ENCODE assay signal across 12 cellular contexts in the genomic region with DNA sequence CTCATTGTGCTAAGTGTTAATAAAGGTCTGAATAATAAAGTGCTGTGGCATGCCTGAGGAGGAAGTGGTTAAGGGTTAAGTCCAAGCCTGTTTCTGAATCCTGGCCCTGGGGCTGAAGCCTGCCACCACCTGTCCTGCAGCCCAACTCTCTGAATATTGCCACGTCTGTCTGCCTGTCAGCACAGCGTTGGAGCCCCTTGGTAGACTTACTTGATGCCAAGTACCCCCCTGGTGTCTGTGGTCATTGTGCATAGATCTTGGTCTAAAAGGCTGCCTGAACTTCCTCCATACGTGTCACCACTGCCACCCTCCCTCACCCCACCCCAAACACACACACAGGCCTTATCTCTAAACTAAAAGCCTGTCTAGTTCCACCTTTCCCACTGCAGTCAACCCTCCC. TPM values are rescaled to one million over a fixed set of nuclear protein-coding genes. Genes with fewer than 3 reads are reported as not detected.
DNase-seq lines count a peak whose midpoint lies in the region; ATAC-seq lines count a peak whose summit lies in the region.
"Had no signal": no experiment of that assay in that cellular context is flagged by ENCODE, and none has a peak within 500 bp of the region (broad histone marks: within the 10 kb centered on the region; RNA-seq: fewer than 3 reads in every experiment).

No MANE protein-coding gene starts in this region.

- peaks cover 0 to 4% (median 0%) of the 10 kb centered on the region in 3 donors for H3K36me3 Mint-ChIP-seq in immature natural killer cell

- peak overlapping the region in 4 of 5 donors; percentile 2 to 52 (median 47) for H3K4me3 Mint-ChIP-seq in immature natural killer cell
- H3K4me3 Mint-ChIP-seq: H9 had no signal

- ATAC-seq in GM18873 (IDR thresholded peaks at IDR 0.05; ENCODE audit: low FRiP score, unreplicated experiment) (no peak), HG03175 (IDR thresholded peaks at IDR 0.05; ENCODE audit: unreplicated experiment) (no peak)

- DNase-seq in CD1c-positive myeloid dendritic cell (ENCODE audit: extremely low spot score): peak; percentile 8
- peak; percentile 66 to 71 for DNase-seq in Kasumi-1 (lab: John Stamatoyannopoulos, UW)
- DNase-seq in UCSD-AML1 (lab: John Stamatoyannopoulos, UW; ENCODE audit: unreplicated experiment): peak; percentile 57
- peak; percentile 8 to 35 (median 22) for DNase-seq in immature natural killer cell
- DNase-seq in cerebellar cortex (ENCODE audit: low spot score): no peak
- DNase-seq in islet precursor cell: no peak
- DNase-seq: DND-41, NCI-H1092 treated with DMSO at 0.1 percent for 48 hours had no signal

- no peaks in the 10 kb centered on the region for H3K27me3 Mint-ChIP-seq in immature natural killer cell (ENCODE audit: low read depth in 3 of 3)
- H3K27me3 Mint-ChIP-seq: progenitor cell of endocrine pancreas had no signal

- no peaks in the 10 kb centered on the region for H3K9me3 Mint-ChIP-seq in immature natural killer cell
- H3K9me3 Mint-ChIP-seq: H9 had no signal

- H3K27ac Mint-ChIP-seq in immature natural killer cell: peak overlapping the region; percentile 42 to 83 (median 64)
- H3K27ac Mint-ChIP-seq: progenitor cell of endocrine pancreas had no signal

- peaks cover 11% of the 10 kb centered on the region in 2 donors for H3K4me1 Mint-ChIP-seq in immature natural killer cell

RNA-seq across cellular contexts. Expression of a gene that starts 35.4 kb away (rescaled TPM):
- polyA plus RNA-seq in immature natural killer cell: 10 to 100 TPM; 11.2 to 14.5 (median 12.7) TPM

Comparison
In these comparisons a context has a peak if more than half of its experiments do, and no peak if none do; other contexts are left out.
1. DNase-seq: peak in CD1c-positive myeloid dendritic cell (single experiment), Kasumi-1 (2 of 2), UCSD-AML1 (single experiment) and immature natural killer cell (3 of 3); none in cerebellar cortex (single experiment) and islet precursor cell (single experiment).